ENCODE assay signal across 6 cellular contexts in genomic region chr14:64539186-64539552, GRCh38. TPM values are rescaled to one million over a fixed set of nuclear protein-coding genes. Genes with fewer than 3 reads are reported as not detected.
A peak's percentile ranks its signal among the peaks of the same experiment; 100 is the strongest.
DNase-seq lines count a peak whose midpoint lies in the region; ATAC-seq and TF ChIP-seq lines count a peak whose summit lies in the region.

No MANE protein-coding gene starts in this region.

- H3K4me1 ChIP-seq in thyroid gland, result peaks cover 6 to 13% of the 10 kb centered on the region in 2 donors

- no peak for ATAC-seq in activated T-cell treated with anti-CD3 and anti-CD28 coated beads, Interleukin-2, amount 50 U/mL, for 4 hours

- no peak for TF ChIP-seq CTCF in fibroblast of mammary gland (conservative IDR thresholded peaks at IDR 0.05; ENCODE audit: control insufficient read depth, insufficient read depth, low read depth, low read length)
- no peak for TF ChIP-seq CTCF in thyroid gland (IDR thresholded peaks at IDR 0.05)

- no peaks in the 10 kb centered on the region for H3K9me3 ChIP-seq in thyroid gland

- H3K4me3 ChIP-seq in fibroblast of mammary gland (ENCODE audit: control insufficient read depth, low read depth, low read length) (peak overlapping the region; percentile 58), thyroid gland (replicated peaks in 1 of 3) (peak overlapping the region; percentile 25 to 63 (median 53))

- no peak for DNase-seq in activated T-cell treated with anti-CD3 and anti-CD28 coated beads, Interleukin-2, amount 50 U/mL, for 4 hours
- DNase-seq in activated T-cell treated with anti-CD3 and anti-CD28 coated beads for 4 hours (no peak), fibroblast of mammary gland (ENCODE audit: low read depth) (peak; percentile 16), thyroid gland (no peak), NCI-H1048 (lab: John Stamatoyannopoulos, UW) (no peak)
- no peak for DNase-seq in stimulated activated CD4-positive, alpha-beta T cell treated with anti-CD3 and anti-CD28 coated beads, Interleukin-4, amount 100 ng/mL, for 4 hours

- 56% methylated on average over 11 of the region's 11 CpGs for WGBS in thyroid gland, 2 donors

- H3K36me3 ChIP-seq in thyroid gland, result no peaks in the 10 kb centered on the region

- H3K4me3 Mint-ChIP-seq in activated T-cell treated with anti-CD3 and anti-CD28 coated beads, Interleukin-2, amount 50 U/mL, for 4 hours, result peak overlapping the region; percentile 96

- intact Hi-C loops in thyroid gland (cut with DNase I), result no loop called here

- no peaks in the 10 kb centered on the region for H3K9me3 Mint-ChIP-seq in activated T-cell treated with anti-CD3 and anti-CD28 coated beads, Interleukin-2, amount 50 U/mL, for 4 hours

- peaks cover 11% of the 10 kb centered on the region for H3K27me3 Mint-ChIP-seq in activated T-cell treated with anti-CD3 and anti-CD28 coated beads, Interleukin-2, amount 50 U/mL, for 4 hours (ENCODE audit: low read depth)

- H3K36me3 Mint-ChIP-seq in activated T-cell treated with anti-CD3 and anti-CD28 coated beads, Interleukin-2, amount 50 U/mL, for 4 hours (ENCODE audit: insufficient read depth), result no peaks in the 10 kb centered on the region

- H3K27ac ChIP-seq in thyroid gland, result peak overlapping the region in 2 of 3 donors; percentile 79 to 90

- no peaks in the 10 kb centered on the region for H3K27me3 ChIP-seq in thyroid gland

- H3K4me1 Mint-ChIP-seq in activated T-cell treated with anti-CD3 and anti-CD28 coated beads, Interleukin-2, amount 50 U/mL, for 4 hours (ENCODE audit: low read depth), result peaks cover 31% of the 10 kb centered on the region

- TF ChIP-seq POLR2A in thyroid gland (IDR thresholded peaks at IDR 0.05), result no peak

RNA-seq across cellular contexts. Expression of gene HSPA2, which starts 1.4 kb away (rescaled TPM):
- 1 to 10 TPM; 1.4 to 1.8 (median 1.4) TPM for total RNA-seq in activated T-cell treated with anti-CD3 and anti-CD28 coated beads, Interleukin-2, amount 50 U/mL, for 4 hours
- 10 to 100 TPM in 1 of 4 donors, 1 to 10 TPM in 3; 6.0 to 11.0 (median 8.4) TPM for total RNA-seq in thyroid gland

RNA-seq across cellular contexts. Expression of gene PPP1R36, which starts 10.6 kb away (rescaled TPM):
- total RNA-seq in activated T-cell treated with anti-CD3 and anti-CD28 coated beads, Interleukin-2, amount 50 U/mL, for 4 hours, result not detected
- total RNA-seq in thyroid gland, result under 1 TPM in 3 of 4 donors, not detected in 1; 0.54 to 0.67 (median 0.63) TPM

RNA-seq across cellular contexts. Expression of gene ZBTB1, which starts 34.6 kb away (rescaled TPM):
- total RNA-seq in activated T-cell treated with anti-CD3 and anti-CD28 coated beads, Interleukin-2, amount 50 U/mL, for 4 hours, result 10 to 100 TPM; 24.0 to 28.5 (median 27.1) TPM
- total RNA-seq in thyroid gland, result 10 to 100 TPM; 44.5 to 72.0 (median 55.9) TPM

RNA-seq across cellular contexts. Expression of gene ZBTB25, which starts 35.5 kb away (rescaled TPM):
- total RNA-seq in activated T-cell treated with anti-CD3 and anti-CD28 coated beads, Interleukin-2, amount 50 U/mL, for 4 hours, result 10 to 100 TPM; 12.8 to 13.5 (median 13.1) TPM
- 10 to 100 TPM; 15.9 to 23.0 (median 17.7) TPM for total RNA-seq in thyroid gland
